9 cellular contexts compared by ENCODE assay signal in genomic region chr19:14775855-14776254, GRCh38. TPM values are rescaled to one million over a fixed set of nuclear protein-coding genes. Genes with fewer than 3 reads are reported as not detected.
DNase-seq lines count a peak whose midpoint lies in the region; ATAC-seq and TF ChIP-seq lines count a peak whose summit lies in the region.
"Had no signal": no experiment of that assay in that cellular context is flagged by ENCODE, and none has a peak within 500 bp of the region (broad histone marks: within the 10 kb centered on the region; RNA-seq: fewer than 3 reads in every experiment).

No MANE protein-coding gene starts in this region.

- H3K4me3 ChIP-seq in iPS-18a (ENCODE audit: low read length), result peak overlapping the region; percentile 55
- peak overlapping the region; percentile 40 for H3K4me3 ChIP-seq in suprapubic skin

- H3K4me1 ChIP-seq in iPS-18a (ENCODE audit: control insufficient read depth, low read depth, low read length) (no peaks in the 10 kb centered on the region), suprapubic skin (peaks cover 13% of the 10 kb centered on the region)

- no peak overlapping the region for H3K9ac ChIP-seq in iPS-18a (ENCODE audit: low read length)

- no peak overlapping the region for H3K27ac ChIP-seq in iPS-18a (ENCODE audit: low read length)
- H3K27ac ChIP-seq in suprapubic skin, result no peak overlapping the region

- H3K36me3 Mint-ChIP-seq in T-helper 17 cell (ENCODE audit: low read depth), result peaks cover 3% of the 10 kb centered on the region

- peak overlapping the region; percentile 51 for H3K27ac Mint-ChIP-seq in T-helper 17 cell

- peaks cover 45% of the 10 kb centered on the region for H3K27me3 Mint-ChIP-seq in T-helper 17 cell

- H3K36me3 ChIP-seq in iPS-18a (ENCODE audit: control insufficient read depth, low read depth, low read length) (no peaks in the 10 kb centered on the region), suprapubic skin (peaks cover 4% of the 10 kb centered on the region)

- H3K27me3 ChIP-seq in iPS-18a (ENCODE audit: control insufficient read depth, insufficient read depth, low read length) (peaks cover 12% of the 10 kb centered on the region), suprapubic skin (no peaks in the 10 kb centered on the region)

- DNase-seq in activated effector memory CD4-positive, alpha-beta T cell treated with anti-CD3 and anti-CD28 coated beads, Interleukin-2, amount 50 U/mL, for 16 hours, result peak; percentile 63
- DNase-seq in activated effector memory CD4-positive, alpha-beta T cell treated with Interleukin-2 at 50 U/mL for 16 hours, result no peak
- DNase-seq in T-helper 17 cell (no peak), suprapubic skin (ENCODE audit: low spot score in 2 of 2) (peak in 1 of 2 donors; percentile 78), midbrain (lab: John Stamatoyannopoulos, UW) (no peak), omental fat pad (ENCODE audit: low spot score) (no peak)

- TF ChIP-seq EP300 in suprapubic skin (IDR thresholded peaks at IDR 0.05), result no peak

- peaks cover 8% of the 10 kb centered on the region for H3K4me1 Mint-ChIP-seq in T-helper 17 cell

- 5% methylated on average over 12 of the region's 12 CpGs for WGBS in suprapubic skin

- ATAC-seq in T-helper 17 cell (no peak), omental fat pad (ENCODE audit: low FRiP score) (no peak), HG03571 (IDR thresholded peaks at IDR 0.05; ENCODE audit: unreplicated experiment) (no peak)

- TF ChIP-seq CTCF in suprapubic skin (IDR thresholded peaks at IDR 0.05) (no peak), omental fat pad (IDR thresholded peaks at IDR 0.05) (no peak)

- H3K9me3 ChIP-seq in T-helper 17 cell (ENCODE audit: control insufficient read depth, low read length, poor library complexity, severe bottlenecking) (no peaks in the 10 kb centered on the region), iPS-18a (ENCODE audit: control insufficient read depth, low read depth, low read length) (no peaks in the 10 kb centered on the region), suprapubic skin (no peaks in the 10 kb centered on the region)

- TF ChIP-seq POLR2A in suprapubic skin (IDR thresholded peaks at IDR 0.05), result no peak

- peak overlapping the region; percentile 76 for H3K4me3 Mint-ChIP-seq in T-helper 17 cell

RNA-seq across cellular contexts. Expression of gene ADGRE2, which starts 2.5 kb away (rescaled TPM):
- total RNA-seq in T-helper 17 cell, result 10 to 100 TPM in 1 of 2 donors, 1 to 10 TPM in 1; 5.3 to 20.6 TPM
- 10 to 100 TPM in 3 of 4 donors, 1 to 10 TPM in 1; 8.1 to 14.3 (median 12.9) TPM for total RNA-seq in suprapubic skin
- 10 to 100 TPM in 2 of 4 donors, 1 to 10 TPM in 2; 1.9 to 35.2 (median 12.6) TPM for total RNA-seq in omental fat pad

RNA-seq across cellular contexts. Expression of gene OR7A5, which starts 59.1 kb away (rescaled TPM):
- not detected for total RNA-seq in T-helper 17 cell
- total RNA-seq in suprapubic skin, result 1 to 10 TPM in 3 of 4 donors, under 1 TPM in 1; 0.91 to 3.7 (median 2.7) TPM
- total RNA-seq in omental fat pad, result not detected
- total RNA-seq: T-helper 1 cell treated with Interleukin-12 subunit alpha and Interleukin-12 subunit beta and Interleukin-4 antibody, amounts not matched to agents 30 ng/mL and 1 ng/mL, for 36 hours had no signal

RNA-seq across cellular contexts. Expression of gene OR7C1, which starts 59.1 kb away (rescaled TPM):
- total RNA-seq in T-helper 17 cell, result not detected
- total RNA-seq in suprapubic skin, result 10 to 100 TPM in 1 of 4 donors, 1 to 10 TPM in 3; 4.4 to 11.2 (median 5.1) TPM
- total RNA-seq in omental fat pad, result not detected
- total RNA-seq: T-helper 1 cell treated with Interleukin-12 subunit alpha and Interleukin-12 subunit beta and Interleukin-4 antibody, amounts not matched to agents 30 ng/mL and 1 ng/mL, for 36 hours had no signal

Comparison
In these comparisons a context has a peak if more than half of its experiments do, and no peak if none do; other contexts are left out.
1. RNA of gene OR7C1, which starts 59.1 kb away (total RNA-seq): 4.4 to 11.2 TPM in suprapubic skin; not detected in T-helper 17 cell and not detected in omental fat pad; every median in the first group is over 4 times any median in the second.